In genomic region chr2:60840880-60841279, GRCh38 we compare ENCODE assay signal across 9 cellular contexts. TPM values are rescaled to one million over a fixed set of nuclear protein-coding genes. Genes with fewer than 3 reads are reported as not detected.
A peak's percentile ranks its signal among the peaks of the same experiment; 100 is the strongest.
DNase-seq lines count a peak whose midpoint lies in the region; ATAC-seq and TF ChIP-seq lines count a peak whose summit lies in the region.
"Had no signal": no experiment of that assay in that cellular context is flagged by ENCODE, and none has a peak within 500 bp of the region (broad histone marks: within the 10 kb centered on the region; RNA-seq: fewer than 3 reads in every experiment).

No MANE protein-coding gene starts in this region.

- in situ Hi-C loops in transverse colon (cut with MboI; ENCODE audit: low pct_ligation_motif_present in 1 of 4, low pct_unique_long_range_greater_than_20kb in 1 of 4, low sequenced_read_pairs in 3 of 4), result no loop called here

- no peak for TF ChIP-seq EP300 in transverse colon (IDR thresholded peaks at IDR 0.05; ENCODE audit: low read depth)

- no peaks in the 10 kb centered on the region for H3K9me3 ChIP-seq in transverse colon

- H3K4me1 ChIP-seq in transverse colon, result no peaks in the 10 kb centered on the region

- no peaks in the 10 kb centered on the region for H3K36me3 Mint-ChIP-seq in activated naive CD4-positive, alpha-beta T cell treated with anti-CD3 and anti-CD28 coated beads, Interleukin-2, amount 50 U/mL, for 24 hours

- whole genome bisulfite sequencing in transverse colon (ENCODE audit: low coverage in 1 of 2), 2 donors, result 61 to 71% methylated on average over 7 of the region's 7 CpGs

- no peaks in the 10 kb centered on the region for H3K27me3 Mint-ChIP-seq in activated naive CD4-positive, alpha-beta T cell treated with anti-CD3 and anti-CD28 coated beads, Interleukin-2, amount 50 U/mL, for 24 hours

- no peaks in the 10 kb centered on the region for H3K9me3 Mint-ChIP-seq in activated naive CD4-positive, alpha-beta T cell treated with anti-CD3 and anti-CD28 coated beads, Interleukin-2, amount 50 U/mL, for 24 hours
- H3K9me3 Mint-ChIP-seq: activated T-helper 1 cell treated with anti-CD3 and anti-CD28 coated beads, Interleukin-12 subunit alpha, Interleukin-12 subunit beta, Interleukin-2, Interleukin-4 antibody, amounts not matched to agents 30 ng/mL and 10 ng/mL and 1 ng/mL, durations not matched to agents 14 hours and 24 hours and 36 hours had no signal

- no peaks in the 10 kb centered on the region for H3K36me3 ChIP-seq in transverse colon

- no peak for DNase-seq in activated naive CD4-positive, alpha-beta T cell treated with Interleukin-2 at 50 U/mL for 16 hours
- DNase-seq in NCI-H2107 (lab: John Stamatoyannopoulos, UW) (peak; percentile 62), transverse colon (peak; percentile 36), kidney tubule cell (ENCODE audit: low spot score) (no peak), cardiac septum (ENCODE audit: low spot score) (no peak)

- no peaks in the 10 kb centered on the region for H3K27me3 ChIP-seq in transverse colon

- H3K27ac Mint-ChIP-seq in activated naive CD4-positive, alpha-beta T cell treated with anti-CD3 and anti-CD28 coated beads, Interleukin-2, amount 50 U/mL, for 24 hours, result peak overlapping the region; percentile 68
- H3K27ac Mint-ChIP-seq: activated T-helper 1 cell treated with anti-CD3 and anti-CD28 coated beads, Interleukin-12 subunit alpha, Interleukin-12 subunit beta, Interleukin-2, Interleukin-4 antibody, amounts not matched to agents 30 ng/mL and 10 ng/mL and 1 ng/mL, durations not matched to agents 14 hours and 24 hours and 36 hours had no signal

- ATAC-seq in HG02884 (IDR thresholded peaks at IDR 0.05; ENCODE audit: unreplicated experiment) (peak; percentile 31), GM18870 (IDR thresholded peaks at IDR 0.05; ENCODE audit: unreplicated experiment) (no peak)

- H3K4me1 Mint-ChIP-seq in activated naive CD4-positive, alpha-beta T cell treated with anti-CD3 and anti-CD28 coated beads, Interleukin-2, amount 50 U/mL, for 24 hours, result peaks cover 20% of the 10 kb centered on the region

- no peak for TF ChIP-seq POLR2A in transverse colon (IDR thresholded peaks at IDR 0.05)

- peak overlapping the region; percentile 40 for H3K4me3 Mint-ChIP-seq in activated naive CD4-positive, alpha-beta T cell treated with anti-CD3 and anti-CD28 coated beads, Interleukin-2, amount 50 U/mL, for 24 hours
- H3K4me3 Mint-ChIP-seq: activated T-helper 1 cell treated with anti-CD3 and anti-CD28 coated beads, Interleukin-12 subunit alpha, Interleukin-12 subunit beta, Interleukin-2, Interleukin-4 antibody, amounts not matched to agents 30 ng/mL and 10 ng/mL and 1 ng/mL, durations not matched to agents 14 hours and 24 hours and 36 hours had no signal

- intact Hi-C loops in transverse colon (cut with DNase I; ENCODE audit: low total_unique reads) (no loop called here), cardiac septum (cut with DNase I) (no loop called here)

- no peak overlapping the region for H3K27ac ChIP-seq in transverse colon

- TF ChIP-seq CTCF in transverse colon (IDR thresholded peaks at IDR 0.05), result no peak

- no peak overlapping the region for H3K4me3 ChIP-seq in transverse colon

RNA-seq across cellular contexts. Expression of gene REL, which starts 40.5 kb away (rescaled TPM):
- 10 to 100 TPM in 3 of 4 donors, 1 to 10 TPM in 1; 6.2 to 29.5 (median 14.9) TPM for total RNA-seq in transverse colon
- 5.7 TPM for total RNA-seq in cardiac septum

Comparison
In these comparisons a context has a peak if more than half of its experiments do, and no peak if none do; other contexts are left out.
1. DNase-seq: peak in NCI-H2107 (single experiment) and transverse colon (single experiment); none in activated naive CD4-positive, alpha-beta T cell treated with Interleukin-2 at 50 U/mL for 16 hours (single experiment), kidney tubule cell (single experiment) and cardiac septum (single experiment).